In the genomic region with DNA sequence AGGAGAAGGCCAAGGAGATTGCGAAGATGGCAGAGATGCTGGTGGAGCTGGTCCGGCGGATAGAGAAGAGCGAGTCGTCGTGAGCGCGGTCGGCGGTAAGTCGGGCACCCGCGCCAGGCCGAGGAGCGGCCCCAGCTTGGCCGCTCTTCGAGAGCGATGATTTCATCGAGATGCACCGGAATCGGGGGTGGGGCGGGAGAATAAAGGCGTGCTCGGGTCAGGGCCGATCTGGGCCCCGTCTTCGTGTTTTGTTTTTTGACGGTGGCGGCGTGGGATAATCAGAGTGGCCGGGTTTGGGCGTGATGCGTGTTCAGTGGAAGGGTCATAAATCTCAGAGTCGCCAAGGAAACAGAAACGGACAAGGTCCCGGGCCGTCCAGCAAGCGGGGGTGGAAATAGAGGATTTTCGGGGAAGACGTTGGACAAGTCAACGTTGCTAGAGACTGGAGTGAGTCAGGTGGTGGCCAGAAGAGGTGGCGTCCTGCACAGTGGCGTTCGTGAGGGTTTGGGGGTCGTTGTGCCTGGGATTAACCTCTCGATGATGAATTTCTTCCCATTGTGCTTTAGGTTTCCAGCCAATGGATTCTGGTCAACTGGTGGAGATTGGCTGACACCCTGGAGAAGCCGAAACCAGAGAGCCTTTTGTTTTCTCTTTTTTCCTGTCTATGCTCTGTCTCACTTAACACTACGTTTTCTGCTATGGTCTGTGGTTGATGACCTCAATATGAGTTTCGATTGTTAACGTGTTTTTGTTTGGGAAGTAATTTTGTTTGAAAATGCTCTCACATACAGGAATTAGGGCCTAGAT, we compare ENCODE assay signal across 8 cellular contexts. TPM values are rescaled to one million over a fixed set of nuclear protein-coding genes. Genes with fewer than 3 reads are reported as not detected.
A peak's percentile ranks its signal among the peaks of the same experiment; 100 is the strongest.
DNase-seq lines count a peak whose midpoint lies in the region; ATAC-seq and TF ChIP-seq lines count a peak whose summit lies in the region.

No MANE protein-coding gene starts in this region.

- CTCF ChIA-PET in OCI-LY7 (lab: Charles Lee; ENCODE audit: unreplicated experiment) = no interaction called here

- H3K9me2 ChIP-seq in OCI-LY7 (ENCODE audit: insufficient read depth, low read length) = no peaks in the 10 kb centered on the region

- TF ChIP-seq POLR2A in heart left ventricle (IDR thresholded peaks at IDR 0.05) (no peak), prostate gland (IDR thresholded peaks at IDR 0.05) (no peak)

- H3K79me2 ChIP-seq in OCI-LY7 (ENCODE audit: insufficient read depth, low read depth, low read length) = peaks cover 27% of the 10 kb centered on the region

- DNase-seq in GM13977 (ENCODE audit: low spot score) = peak; percentile 55
- DNase-seq in OCI-LY7 (ENCODE audit: low spot score) = peak; percentile 52
- peak in 4 of 5 donors; percentile 52 to 63 (median 62) for DNase-seq in heart left ventricle
- peak; percentile 35 for DNase-seq in prostate gland (ENCODE audit: low spot score)
- DNase-seq in NCI-H774 (lab: John Stamatoyannopoulos, UW) = no peak

- TF ChIP-seq CTCF in GM13977 (IDR thresholded peaks at IDR 0.05; ENCODE audit: extremely low read depth, insufficient read depth, missing control alignments) (no peak), OCI-LY7 (conservative IDR thresholded peaks at IDR 0.05; ENCODE audit: low read length) (no peak), heart left ventricle (IDR thresholded peaks at IDR 0.05) (no peak), prostate gland (IDR thresholded peaks at IDR 0.05) (no peak)

- POLR2A ChIA-PET in OCI-LY7 (lab: Charles Lee) = interaction anchor here (0.6 to 3.2 kb wide), 9 partner anchors 8 to 92 kb away, joined by 3 to 12 read pairs (median 4); a partner anchor contains a TSS

- peaks cover 18% of the 10 kb centered on the region for H4K20me1 ChIP-seq in OCI-LY7 (ENCODE audit: insufficient read depth, low read length)

- H3K36me3 ChIP-seq in OCI-LY7 (ENCODE audit: insufficient read depth, low read length) = peaks cover 29% of the 10 kb centered on the region
- H3K36me3 ChIP-seq in heart left ventricle = peaks cover 0 to 25% (median 19%) of the 10 kb centered on the region in 9 donors
- H3K36me3 ChIP-seq in prostate gland = no peaks in the 10 kb centered on the region

- H3K27ac ChIP-seq in OCI-LY7 (ENCODE audit: low read depth, low read length, poor library complexity, severe bottlenecking) (peak overlapping the region; percentile 83), heart left ventricle (peak overlapping the region; percentile 79 to 97 (median 93)), prostate gland (peak overlapping the region; percentile 91 to 94)

- H3K27me3 ChIP-seq in heart left ventricle = no peaks in the 10 kb centered on the region
- H3K27me3 ChIP-seq in prostate gland (replicated peaks; ENCODE audit: insufficient read depth) = no peaks in the 10 kb centered on the region

- peak overlapping the region; percentile 87 for H3K4me3 ChIP-seq in OCI-LY7 (ENCODE audit: low read depth, low read length, poor library complexity, severe bottlenecking)
- peak overlapping the region; percentile 48 to 96 (median 84) for H3K4me3 ChIP-seq in heart left ventricle
- peak overlapping the region; percentile 61 to 80 for H3K4me3 ChIP-seq in prostate gland

- H2AFZ ChIP-seq in OCI-LY7 (ENCODE audit: low read length) = no peak overlapping the region

- peak overlapping the region; percentile 95 for H3K4me2 ChIP-seq in OCI-LY7 (ENCODE audit: low read length)

- H3K9me3 Mint-ChIP-seq in activated naive CD8-positive, alpha-beta T cell (ENCODE audit: low read depth) = no peaks in the 10 kb centered on the region

- BruUV-seq in OCI-LY7 (replicated peaks; lab: Mats Ljungman, UMichigan) = no TSS peak

- in situ Hi-C loops in GM13977 (cut with MboI; ENCODE audit: low pct_unique_long_range_greater_than_20kb, low sequenced_read_pairs, unreplicated experiment) = no loop called here

- H3K4me1 Mint-ChIP-seq in activated naive CD8-positive, alpha-beta T cell (ENCODE audit: low read depth) = peaks cover 31% of the 10 kb centered on the region

- peaks cover 10% of the 10 kb centered on the region for H3K36me3 Mint-ChIP-seq in activated naive CD8-positive, alpha-beta T cell

- intact Hi-C loops in OCI-LY7 (cut with micrococcal nuclease; ENCODE audit: unreplicated experiment) (loop anchor here (2.0 to 10.0 kb wide), 3 partner anchors 75 to 343 kb away; partner anchors contain the start of genes BLOC1S4 and KIAA0232), heart left ventricle (cut with DNase I) (loop anchor here in 7 of 10 donors (2.0 to 5.0 kb wide), 5 partner anchors 31 to 75 kb away; partner anchors contain the start of genes MRFAP1L1 (in 6 of the 7) and BLOC1S4 (in 1 of the 7)), prostate gland (cut with DNase I) (loop anchor here (1.0 kb wide), 1 partner anchor 68 kb away; the partner anchor contains the start of gene MRFAP1L1)

- no peaks in the 10 kb centered on the region for H3K27me3 Mint-ChIP-seq in activated naive CD8-positive, alpha-beta T cell

- H3K9me3 ChIP-seq in OCI-LY7 (ENCODE audit: low read length) (no peaks in the 10 kb centered on the region), heart left ventricle (no peaks in the 10 kb centered on the region), prostate gland (no peaks in the 10 kb centered on the region)

- H3K4me1 ChIP-seq in OCI-LY7 (ENCODE audit: insufficient read depth, low read length, poor library complexity, severe bottlenecking) = peaks cover 19% of the 10 kb centered on the region
- H3K4me1 ChIP-seq in heart left ventricle = peaks cover 7 to 39% (median 28%) of the 10 kb centered on the region in 12 donors
- peaks cover 9% of the 10 kb centered on the region for H3K4me1 ChIP-seq in prostate gland (replicated peaks)

- peak overlapping the region; percentile 99 for H3K27ac Mint-ChIP-seq in activated naive CD8-positive, alpha-beta T cell

- peak overlapping the region; percentile 97 for H3K4me3 Mint-ChIP-seq in activated naive CD8-positive, alpha-beta T cell

- ATAC-seq in HG02588 (IDR thresholded peaks at IDR 0.05; ENCODE audit: unreplicated experiment) (peak; percentile 13), heart left ventricle (peak; percentile 17 to 72 (median 66)), GM18858 (IDR thresholded peaks at IDR 0.05; ENCODE audit: unreplicated experiment) (no peak)

- WGBS in heart left ventricle, 4 donors = 1 to 3% (median 2%) methylated on average over 50 of the region's 50 CpGs
- WGBS in prostate gland = under 1% methylated on average over 50 of the region's 50 CpGs

RNA-seq across cellular contexts. Expression of gene MRFAP1, which starts 0.9 kb away (rescaled TPM):
- 90.8 and 142 TPM in 2 replicates for total RNA-seq in OCI-LY7 (2014; rRNA removed; shearing (Covaris generic))
- total RNA-seq in OCI-LY7 (2022) (213 and 224 TPM in 2 replicates), heart left ventricle (100 to 1,000 TPM; 162 to 300 (median 239) TPM), prostate gland (100 to 1,000 TPM; 256 to 298 TPM)
- 100 to 1,000 TPM; 239 to 514 TPM for polyA plus RNA-seq in heart left ventricle

RNA-seq across cellular contexts. Expression of gene S100P, which starts 52.3 kb away (rescaled TPM):
- total RNA-seq in OCI-LY7 (2014; rRNA removed; shearing (Covaris generic)) = not detected in 2 replicates
- total RNA-seq in OCI-LY7 (2022) (not detected in 2 replicates), heart left ventricle (1 to 10 TPM in 3 of 9 donors, under 1 TPM in 4, not detected in 2; 0.62 to 4.1 (median 0.87) TPM), prostate gland (10 to 100 TPM in 1 of 2 donors, 1 to 10 TPM in 1; 7.3 to 21.9 TPM)
- polyA plus RNA-seq in heart left ventricle = under 1 TPM; 0.19 to 0.46 TPM
